8 cellular contexts compared by ENCODE assay signal in the genomic region with DNA sequence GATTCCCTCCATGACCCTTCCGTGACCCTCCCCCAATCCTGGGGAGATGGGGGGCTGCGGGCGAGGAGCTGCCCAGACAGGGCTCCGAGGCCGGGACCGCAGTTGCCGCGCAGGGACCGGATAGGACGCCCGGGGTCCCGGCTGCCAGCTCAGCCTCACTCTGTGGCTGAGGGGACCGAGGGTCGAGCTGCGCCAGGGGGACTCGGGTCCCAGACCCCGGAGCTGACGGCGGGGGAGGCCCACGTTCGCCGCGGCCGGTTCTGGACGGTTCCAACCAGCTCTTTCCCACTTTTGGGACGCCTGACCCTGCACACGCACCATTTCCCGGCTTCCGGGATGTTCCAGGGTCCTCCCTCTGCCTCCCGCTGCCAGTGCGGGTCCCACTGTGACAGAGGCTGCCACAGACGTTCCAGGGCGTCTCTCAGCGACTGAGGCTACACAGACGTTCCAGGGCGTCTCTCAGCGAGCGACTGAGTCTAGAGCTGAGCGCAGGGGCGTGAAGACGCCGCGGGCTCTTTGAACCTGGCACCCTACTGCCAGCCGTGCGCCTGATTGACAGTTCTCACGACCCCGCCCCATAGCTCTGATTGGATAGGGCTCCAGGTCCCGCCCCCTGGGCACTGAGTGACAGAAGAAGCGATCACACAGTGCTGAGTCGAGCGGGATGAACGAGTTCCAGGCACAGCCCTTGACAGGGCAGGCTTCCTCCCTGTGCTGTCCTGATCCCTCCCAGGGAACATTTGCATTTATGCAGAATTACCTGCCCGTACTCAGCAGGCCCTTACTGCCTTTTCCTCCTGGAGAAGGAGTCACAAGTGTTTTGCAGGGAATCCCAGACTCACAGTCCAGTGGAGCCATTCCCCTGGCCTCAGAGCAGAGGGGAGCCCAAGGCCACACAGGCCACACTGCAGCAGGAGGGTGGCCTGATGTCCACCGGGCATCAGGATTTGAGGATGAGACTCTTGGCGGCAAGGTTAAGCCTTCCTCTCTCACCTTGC. TPM values are rescaled to one million over a fixed set of nuclear protein-coding genes. Genes with fewer than 3 reads are reported as not detected.
A peak's percentile ranks its signal among the peaks of the same experiment; 100 is the strongest.
DNase-seq lines count a peak whose midpoint lies in the region; ATAC-seq, FAIRE-seq and TF ChIP-seq lines count a peak whose summit lies in the region.

TSS of gene ZNF563 (minus strand) at position 472 of the 998 bp plus-strand sequence. CDS start at position 321, 151 bp downstream.

- intact Hi-C loops in HepG2 (cut with micrococcal nuclease; ENCODE audit: unreplicated experiment): loop anchor here (5.0 kb wide), 1 partner anchor 219 kb away; the partner anchor contains the start of gene ZNF564

- peak within 1 kb of the TSS; percentile 95 for H3K27ac ChIP-seq in HepG2 (ENCODE audit: extremely low read length, insufficient read depth, low read length)

- peaks cover 43% of the 10 kb centered on the region for H3K4me1 ChIP-seq in HepG2 (ENCODE audit: insufficient read depth, low read length)

- H3K4me3 ChIP-seq in AG09309 (ENCODE audit: control insufficient read depth, low read depth, low read length) (peak within 1 kb of the TSS; percentile 96), HepG2 (replicated peaks in 1 of 3; ENCODE audit: insufficient read depth in 1 of 3, low read depth in 2 of 3, low read length in 3 of 3) (peak within 1 kb of the TSS; percentile 95 to 99 (median 98))

- CTCF ChIA-PET in HepG2 (lab: Yijun Ruan, JAX; ENCODE audit: low intra/inter-chr PET ratio, low total read pairs): no interaction called here

- TF ChIP-seq CTCF in AG09309 (IDR thresholded peaks at IDR 0.05; ENCODE audit: control insufficient read depth, insufficient read depth, low read depth, low read length, missing control alignments) (no peak), HepG2 (CRISPR knock-in tag; IDR thresholded peaks at IDR 0.05) (no peak; the same call in 1 of the 2 replicates)

- TSS peak; percentile 59 for BruUV-seq in HepG2 (replicated peaks; lab: Mats Ljungman, UMichigan)

- WGBS in HepG2 (ENCODE audit: low lambda C conversion rate): 3% methylated on average over 14 of the region's 55 CpGs

- peak within 1 kb of the TSS; percentile 87 for H2AFZ ChIP-seq in HepG2 (ENCODE audit: low read length)

- peak within 1 kb of the TSS; percentile 96 for H3K4me2 ChIP-seq in HepG2 (ENCODE audit: low read depth, low read length)

- TF ChIP-seq EP300 in HepG2 (IDR thresholded peaks at IDR 0.05; ENCODE audit: low read depth in 2 of 2, low read length in 2 of 2) (0 out of 4 replicates have a peak, but pooled peaks of 1 of the 2 experiments have one; percentile 44), HepG2 (CRISPR knock-in tag; IDR thresholded peaks at IDR 0.05; ENCODE audit: borderline replicate concordance) (no peak)

- TF ChIP-seq POLR2A in HepG2 (IDR thresholded peaks at IDR 0.05; ENCODE audit: insufficient read depth in 1 of 2, low read depth in 2 of 2, low read length in 2 of 2): peak; percentile 97 to 98

- POLR2A ChIA-PET in HepG2 (lab: Yijun Ruan, JAX): interaction anchor here (0.6 to 4.4 kb wide), 26 partner anchors 9 to 298 kb away, joined by 3 to 79 read pairs (median 5); partner anchors contain the start of genes ZNF136, ZNF20, ZNF433 and ZNF44

- H3K79me2 ChIP-seq in HepG2 (ENCODE audit: insufficient read depth, low read length): peaks cover 30% of the 10 kb centered on the region

- peak within 1 kb of the TSS; percentile 98 for H3K9ac ChIP-seq in HepG2 (ENCODE audit: insufficient read depth, low read depth, low read length)

- peak; percentile 92 for FAIRE-seq in HepG2 (lab: Jason Lieb, UNC)

- H4K20me1 ChIP-seq in HepG2 (ENCODE audit: insufficient read depth, low read length): no peaks in the 10 kb centered on the region; the same call in 1 of the 2 replicates

- H3K36me3 ChIP-seq in HepG2 (replicated peaks in 1 of 2; ENCODE audit: control insufficient read depth in 1 of 2, insufficient read depth in 2 of 2, low read length in 2 of 2): no peaks in the 10 kb centered on the region

- H3K9me3 ChIP-seq in HepG2 (ENCODE audit: low read length): no peaks in the 10 kb centered on the region

- H3K27me3 ChIP-seq in HepG2 (ENCODE audit: control insufficient read depth in 1 of 2, insufficient read depth in 2 of 2, low read length in 2 of 2): no peaks in the 10 kb centered on the region; a peak in 1 of 5 replicates

- peak; percentile 90 for ATAC-seq in GM18907 (IDR thresholded peaks at IDR 0.05; ENCODE audit: unreplicated experiment)
- peak; percentile 77 for ATAC-seq in HG03139 (IDR thresholded peaks at IDR 0.05; ENCODE audit: unreplicated experiment)
- peak; percentile 94 for ATAC-seq in HepG2

- DNase-seq in AG09309 (ENCODE audit: low read depth): peak; percentile 73
- DNase-seq in NCI-H510A (lab: John Stamatoyannopoulos, UW): peak; percentile 84
- DNase-seq in activated CD4-positive, alpha-beta T cell treated with anti-CD3 and anti-CD28 coated beads, Interleukin-2, amount 50 U/mL, for 48 hours: peak; percentile 99 to 100
- DNase-seq in dermis microvascular lymphatic vessel endothelial cell (ENCODE audit: low read depth in 2 of 2): peak; percentile 81 to 94
- peak; percentile 94 for DNase-seq in HepG2 (ENCODE audit: low spot score)
- peak; percentile 98 for DNase-seq in stimulated activated CD4-positive, alpha-beta T cell treated with anti-CD3 and anti-CD28 coated beads, Interleukin-2, amount 100 ng/mL, for 4 hours (ENCODE audit: low read depth)

- in situ Hi-C loops in HepG2 (cut with HindIII; ENCODE audit: extremely low pct_ligation_motif_present, low pct_unique_long_range_greater_than_20kb): loop anchor here (5.0 kb wide), 1 partner anchor 41 kb away; the partner anchor contains the start of gene ZNF44

- TF ChIP-seq RAD21 in HepG2 (CRISPR knock-in tag; IDR thresholded peaks at IDR 0.05): peak; percentile 42

TF ChIP-seq in HepG2, 621 proteins besides CTCF, POLR2A, EP300 and RAD21 (continues in another document):
- TF ChIP-seq ZNF720 (CRISPR knock-in tag; IDR thresholded peaks at IDR 0.05) (no peak), ZNF354B (CRISPR knock-in tag; IDR thresholded peaks at IDR 0.05) (no peak), HNRNPL (IDR thresholded peaks at IDR 0.05; ENCODE audit: low read depth, low read length) (peak; percentile 77; the same call in 1 of the 2 replicates), FOXP1 (IDR thresholded peaks at IDR 0.05) (no peak), FOXP1 (CRISPR knock-in tag; IDR thresholded peaks at IDR 0.05) (no peak), FLYWCH1 (CRISPR knock-in tag; IDR thresholded peaks at IDR 0.05) (no peak), KDM6A (CRISPR knock-in tag; IDR thresholded peaks at IDR 0.05; ENCODE audit: low read depth) (no peak), ZNF432 (CRISPR knock-in tag; IDR thresholded peaks at IDR 0.05; ENCODE audit: borderline replicate concordance) (no peak), BRD4 (CRISPR knock-in tag; IDR thresholded peaks at IDR 0.05) (no peak), HCFC1 (IDR thresholded peaks at IDR 0.05; ENCODE audit: low read depth, low read length) (no peak; the same call in 1 of the 2 replicates), RELA (CRISPR knock-in tag; IDR thresholded peaks at IDR 0.05) (no peak), SP140L (CRISPR knock-in tag; IDR thresholded peaks at IDR 0.05; ENCODE audit: borderline replicate concordance) (no peak), CBX1 (IDR thresholded peaks at IDR 0.05; ENCODE audit: low read depth) (peak; percentile 40), HHEX (CRISPR knock-in tag; IDR thresholded peaks at IDR 0.05) (no peak)
- TF ChIP-seq, protein P1, sequence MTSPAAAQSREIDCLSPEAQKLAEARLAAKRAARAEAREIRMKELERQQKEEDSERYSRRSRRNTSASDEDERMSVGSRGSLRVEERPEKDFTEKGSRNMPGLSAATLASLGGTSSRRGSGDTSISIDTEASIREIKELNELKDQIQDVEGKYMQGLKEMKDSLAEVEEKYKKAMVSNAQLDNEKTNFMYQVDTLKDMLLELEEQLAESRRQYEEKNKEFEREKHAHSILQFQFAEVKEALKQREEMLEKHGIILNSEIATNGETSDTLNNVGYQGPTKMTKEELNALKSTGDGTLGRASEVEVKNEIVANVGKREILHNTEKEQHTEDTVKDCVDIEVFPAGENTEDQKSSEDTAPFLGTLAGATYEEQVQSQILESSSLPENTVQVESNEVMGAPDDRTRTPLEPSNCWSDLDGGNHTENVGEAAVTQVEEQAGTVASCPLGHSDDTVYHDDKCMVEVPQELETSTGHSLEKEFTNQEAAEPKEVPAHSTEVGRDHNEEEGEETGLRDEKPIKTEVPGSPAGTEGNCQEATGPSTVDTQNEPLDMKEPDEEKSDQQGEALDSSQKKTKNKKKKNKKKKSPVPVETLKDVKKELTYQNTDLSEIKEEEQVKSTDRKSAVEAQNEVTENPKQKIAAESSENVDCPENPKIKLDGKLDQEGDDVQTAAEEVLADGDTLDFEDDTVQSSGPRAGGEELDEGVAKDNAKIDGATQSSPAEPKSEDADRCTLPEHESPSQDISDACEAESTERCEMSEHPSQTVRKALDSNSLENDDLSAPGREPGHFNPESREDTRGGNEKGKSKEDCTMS (CRISPR knock-in tag; conservative IDR thresholded peaks at IDR 0.05): no peak

RNA-seq across cellular contexts. Expression of gene ZNF563, which starts in this region (rescaled TPM):
- total RNA-seq in dermis microvascular lymphatic vessel endothelial cell: 1.9 and 2.5 TPM in 2 replicates
- total RNA-seq in HepG2 (2016; rRNA removed; fragmentation: Illumina TruSeq; extraction: Trizol): 19.5 and 26.3 TPM in 2 replicates
- total RNA-seq in HepG2 (2016; cell fraction: cytosol; rRNA removed; fragmentation: Illumina TruSeq; extraction: Trizol; ENCODE audit: low read depth): 4.8 and 5.3 TPM in 2 replicates
- total RNA-seq in HepG2 (2016; cell fraction: insoluble cytoplasmic fraction; rRNA removed; fragmentation: Illumina TruSeq; extraction: Trizol): 18.3 and 25.3 TPM in 2 replicates
- total RNA-seq in HepG2 (2016; cell fraction: membrane; rRNA removed; fragmentation: Illumina TruSeq; extraction: Trizol): 6.5 and 9.3 TPM in 2 replicates
- total RNA-seq in HepG2 (2016; cell fraction: nucleus; rRNA removed; fragmentation: Illumina TruSeq; extraction: Trizol): 11.4 and 13.5 TPM in 2 replicates
- 7.1 and 7.5 TPM in 2 replicates for polyA plus RNA-seq in HepG2 (2011; rRNA removed)
- 4.2 and 5.3 TPM in 2 replicates for polyA plus RNA-seq in HepG2 (2011; cell fraction: cytosol; rRNA removed)
- 5.2 and 5.7 TPM in 2 replicates for polyA plus RNA-seq in HepG2 (2011; cell fraction: nucleus; rRNA removed)
- 5.2 and 6.9 TPM in 2 replicates for polyA plus RNA-seq in HepG2 (2012)
- polyA plus RNA-seq in HepG2 (2016; cell fraction: cytosol; fragmentation: Illumina TruSeq; extraction: Trizol; ENCODE audit: low read depth): 1.2 and 1.7 TPM in 2 replicates
- 19.8 and 21.0 TPM in 2 replicates for polyA plus RNA-seq in HepG2 (2016; cell fraction: insoluble cytoplasmic fraction; fragmentation: Illumina TruSeq; extraction: Trizol; ENCODE audit: low read depth)
- 2.4 and 2.5 TPM in 2 replicates for polyA plus RNA-seq in HepG2 (2016; cell fraction: membrane; fragmentation: Illumina TruSeq; extraction: Trizol; ENCODE audit: low read depth)
- 7.9 and 14.1 TPM in 2 replicates for polyA plus RNA-seq in HepG2 (2016; cell fraction: nucleus; fragmentation: Illumina TruSeq; extraction: Trizol; ENCODE audit: insufficient read depth, low read depth)
- 6.6 TPM in 1 of 2 replicates, not detected in the other for polyA minus RNA-seq in HepG2 (2011; rRNA and poly(A)+ RNA removed; ENCODE audit: low replicate concordance)
- polyA minus RNA-seq in HepG2 (2011; cell fraction: cytosol; rRNA and poly(A)+ RNA removed): 6.7 and 7.1 TPM in 2 replicates
- polyA minus RNA-seq in HepG2 (2011; cell fraction: nucleus; rRNA and poly(A)+ RNA removed): 17.3 and 20.3 TPM in 2 replicates

Comparison
In these comparisons a context has a peak if more than half of its experiments do, and no peak if none do; other contexts are left out.
1. Peak in every context shown above with its lines: DNase-seq, ATAC-seq, H3K4me3 ChIP-seq and H3K27ac ChIP-seq.